In genomic region chr5:96226941-96227552, GRCh38 we compare ENCODE assay signal across 11 cellular contexts.
DNase-seq lines count a peak whose midpoint lies in the region; ATAC-seq, FAIRE-seq and TF ChIP-seq lines count a peak whose summit lies in the region.
"Had no signal": no experiment of that assay in that cellular context is flagged by ENCODE, and none has a peak within 500 bp of the region (broad histone marks: within the 10 kb centered on the region; RNA-seq: fewer than 3 reads in every experiment).

No MANE protein-coding gene starts in this region.

- H4K20me1 ChIP-seq in astrocyte (ENCODE audit: insufficient read depth, low read length) = no peaks in the 10 kb centered on the region
- no peaks in the 10 kb centered on the region for H4K20me1 ChIP-seq in smooth muscle cell (ENCODE audit: low read depth)

- H3K27ac ChIP-seq in astrocyte (ENCODE audit: low read depth, low read length) (peak overlapping the region; percentile 98), smooth muscle cell (ENCODE audit: low read depth) (peak overlapping the region; percentile 68), esophagus squamous epithelium (peak overlapping the region in 1 of 4 donors; percentile 40)
- H3K27ac ChIP-seq: WERI-Rb-1 had no signal

- WGBS in smooth muscle cell (ENCODE audit: low lambda C conversion rate) = 70% methylated on average over 6 of the region's 6 CpGs
- WGBS in esophagus squamous epithelium, 2 donors = 36 to 48% methylated on average over 6 of the region's 6 CpGs

- H3K4me1 ChIP-seq in astrocyte (ENCODE audit: insufficient read depth, low read length) (peaks cover 25% of the 10 kb centered on the region), smooth muscle cell (ENCODE audit: low read depth) (peaks cover 10% of the 10 kb centered on the region), esophagus squamous epithelium (peaks cover 0 to 28% (median 0%) of the 10 kb centered on the region in 3 donors)

- H3K27me3 ChIP-seq in astrocyte (ENCODE audit: insufficient read depth, low read length) (no peaks in the 10 kb centered on the region), smooth muscle cell (ENCODE audit: low read depth) (no peaks in the 10 kb centered on the region), esophagus squamous epithelium (no peaks in the 10 kb centered on the region)

- no peak for TF ChIP-seq CTCF in astrocyte (IDR thresholded peaks at IDR 0.05; ENCODE audit: insufficient read depth, low read depth, low read length)
- TF ChIP-seq CTCF in smooth muscle cell (IDR thresholded peaks at IDR 0.05; ENCODE audit: borderline replicate concordance, insufficient read depth, poor library complexity, severe bottlenecking) = no peak
- TF ChIP-seq CTCF in esophagus squamous epithelium (IDR thresholded peaks at IDR 0.05) = no peak

- no peaks in the 10 kb centered on the region for H3K9me3 ChIP-seq in astrocyte (ENCODE audit: insufficient read depth, low read depth, low read length)
- H3K9me3 ChIP-seq in smooth muscle cell (replicated peaks; ENCODE audit: low read depth) = no peaks in the 10 kb centered on the region
- H3K9me3 ChIP-seq in esophagus squamous epithelium = no peaks in the 10 kb centered on the region

- H3K27ac Mint-ChIP-seq in astrocyte (ENCODE audit: unreplicated experiment) = peak overlapping the region; percentile 99
- H3K27ac Mint-ChIP-seq: activated naive CD4-positive, alpha-beta T cell treated with anti-CD3 and anti-CD28 coated beads, Interleukin-2, amount 50 U/mL, for 24 hours had no signal

- peak overlapping the region; percentile 80 for H3K4me2 ChIP-seq in astrocyte (ENCODE audit: low read length)
- H3K4me2 ChIP-seq in smooth muscle cell = peak overlapping the region; percentile 18

- DNase-seq in H54 (ENCODE audit: insufficient read length, low spot score) (no peak), astrocyte (ENCODE audit: low read depth) (peak; percentile 96), left cardiac atrium (peak; percentile 56), smooth muscle cell (lab: John Stamatoyannopoulos, UW; ENCODE audit: unreplicated experiment) (no peak), esophagus squamous epithelium (lab: John Stamatoyannopoulos, UW) (no peak), NCI-H2107 treated with DMSO at 0.1 percent for 48 hours (lab: John Stamatoyannopoulos, UW; ENCODE audit: unreplicated experiment) (no peak), NOMO-1 treated with DMSO at 0.1 percent for 48 hours (lab: John Stamatoyannopoulos, UW; ENCODE audit: unreplicated experiment) (no peak)
- DNase-seq: NCI-H2171, WERI-Rb-1 had no signal

- FAIRE-seq in H54 (lab: Jason Lieb, UNC) (peak; percentile 95), astrocyte (lab: Jason Lieb, UNC) (peak; percentile 100)

- peak overlapping the region; percentile 52 for H3K4me3 Mint-ChIP-seq in astrocyte (ENCODE audit: unreplicated experiment)
- H3K4me3 Mint-ChIP-seq: activated naive CD4-positive, alpha-beta T cell treated with anti-CD3 and anti-CD28 coated beads, Interleukin-2, amount 50 U/mL, for 24 hours had no signal

- no peaks in the 10 kb centered on the region for H3K9me3 Mint-ChIP-seq in astrocyte (ENCODE audit: unreplicated experiment)
- H3K9me3 Mint-ChIP-seq: activated naive CD4-positive, alpha-beta T cell treated with anti-CD3 and anti-CD28 coated beads, Interleukin-2, amount 50 U/mL, for 24 hours had no signal

- H3F3A ChIP-seq in smooth muscle cell (ENCODE audit: low read depth) = no peaks in the 10 kb centered on the region

- H2AFZ ChIP-seq in astrocyte (ENCODE audit: low read depth, low read length) (peak overlapping the region; percentile 55), smooth muscle cell (ENCODE audit: low read depth) (peak overlapping the region; percentile 5)

- H3K4me3 ChIP-seq in astrocyte (ENCODE audit: insufficient read depth, low read depth, low read length) (peak overlapping the region; percentile 30), smooth muscle cell (no peak overlapping the region), esophagus squamous epithelium (peak overlapping the region in 1 of 4 donors; percentile 9)

- H3K36me3 ChIP-seq in astrocyte (ENCODE audit: insufficient read depth, low read length) = no peaks in the 10 kb centered on the region
- no peaks in the 10 kb centered on the region for H3K36me3 ChIP-seq in smooth muscle cell (ENCODE audit: low read depth)
- no peaks in the 10 kb centered on the region for H3K36me3 ChIP-seq in esophagus squamous epithelium
- H3K36me3 ChIP-seq: WERI-Rb-1 had no signal

- no peaks in the 10 kb centered on the region for H3K27me3 Mint-ChIP-seq in astrocyte (ENCODE audit: low read depth, unreplicated experiment)

- intact Hi-C loops in left cardiac atrium (cut with DNase I) = no loop called here
- intact Hi-C loops in esophagus squamous epithelium (cut with DNase I) = no loop called here

- H3K4me1 Mint-ChIP-seq in astrocyte (ENCODE audit: low read depth, unreplicated experiment) = peaks cover 31% of the 10 kb centered on the region
- H3K4me1 Mint-ChIP-seq: activated naive CD4-positive, alpha-beta T cell treated with anti-CD3 and anti-CD28 coated beads, Interleukin-2, amount 50 U/mL, for 24 hours had no signal

- H3K79me2 ChIP-seq in astrocyte (ENCODE audit: insufficient read depth, low read length) (no peaks in the 10 kb centered on the region), smooth muscle cell (ENCODE audit: low read depth) (no peaks in the 10 kb centered on the region)

- peak overlapping the region; percentile 73 for H3K9ac ChIP-seq in astrocyte (ENCODE audit: low read length)
- no peak overlapping the region for H3K9ac ChIP-seq in smooth muscle cell (ENCODE audit: low read depth)

- TF ChIP-seq POLR2A in H54 (IDR thresholded peaks at IDR 0.05; ENCODE audit: low read depth, low read length) (no peak), esophagus squamous epithelium (IDR thresholded peaks at IDR 0.05) (no peak)

- no peaks in the 10 kb centered on the region for H3K36me3 Mint-ChIP-seq in astrocyte (ENCODE audit: low read depth, unreplicated experiment)
- H3K36me3 Mint-ChIP-seq: activated naive CD4-positive, alpha-beta T cell treated with anti-CD3 and anti-CD28 coated beads, Interleukin-2, amount 50 U/mL, for 24 hours had no signal

- ATAC-seq in left cardiac atrium (peak; percentile 53 to 90), HG02588 (IDR thresholded peaks at IDR 0.05; ENCODE audit: unreplicated experiment) (no peak)

Comparison
In these comparisons a context has a peak if more than half of its experiments do, and no peak if none do; other contexts are left out.
1. DNase-seq: peak in astrocyte (single experiment) and left cardiac atrium (single experiment); none in H54 (single experiment), smooth muscle cell (single experiment), esophagus squamous epithelium (single experiment), NCI-H2107 treated with DMSO at 0.1 percent for 48 hours (single experiment) and NOMO-1 treated with DMSO at 0.1 percent for 48 hours (single experiment).